ENCODE assay signal across 16 cellular contexts in the genomic region with DNA sequence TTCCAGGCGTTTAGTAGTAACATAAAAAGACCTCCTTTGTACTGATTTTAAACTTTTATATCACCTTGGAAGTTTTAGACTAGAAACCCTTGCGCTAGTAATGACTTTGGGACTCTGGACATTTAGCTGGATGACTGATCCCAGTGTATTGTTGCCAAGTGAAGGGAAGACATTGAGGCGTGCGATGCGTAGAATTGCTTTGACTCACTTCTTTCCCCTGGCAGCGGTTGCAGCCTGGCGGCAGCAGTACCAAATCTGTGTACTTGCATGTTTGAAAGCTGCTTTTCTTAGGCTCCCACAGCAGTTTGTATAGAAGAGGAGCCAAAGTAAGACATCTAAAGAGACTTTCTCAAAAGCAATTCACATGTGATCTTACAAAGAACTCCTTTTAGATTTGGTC.
DNase-seq lines count a peak whose midpoint lies in the region; ATAC-seq lines count a peak whose summit lies in the region.
"Had no signal": no experiment of that assay in that cellular context is flagged by ENCODE, and none has a peak within 500 bp of the region (broad histone marks: within the 10 kb centered on the region; RNA-seq: fewer than 3 reads in every experiment).

No MANE protein-coding gene starts in this region.

- no peaks in the 10 kb centered on the region for H3K9me3 Mint-ChIP-seq in activated T-helper 17 cell treated with anti-CD3 and anti-CD28 coated beads, Interleukin-2, amount 50 U/mL, for 72 hours
- H3K9me3 Mint-ChIP-seq: stimulated activated effector memory CD8-positive, alpha-beta T cell treated with anti-CD3 and anti-CD28 coated beads, Interleukin-12 subunit alpha, Interleukin-12 subunit beta, amount 100 ng/mL, for 72 hours had no signal

- no peak overlapping the region for H3K4me3 Mint-ChIP-seq in activated T-helper 17 cell treated with anti-CD3 and anti-CD28 coated beads, Interleukin-2, amount 50 U/mL, for 72 hours
- H3K4me3 Mint-ChIP-seq: stimulated activated effector memory CD8-positive, alpha-beta T cell treated with anti-CD3 and anti-CD28 coated beads, Interleukin-12 subunit alpha, Interleukin-12 subunit beta, amount 100 ng/mL, for 72 hours had no signal

- H3K36me3 Mint-ChIP-seq in activated T-helper 17 cell treated with anti-CD3 and anti-CD28 coated beads, Interleukin-2, amount 50 U/mL, for 72 hours (ENCODE audit: low read depth) = no peaks in the 10 kb centered on the region
- H3K36me3 Mint-ChIP-seq: stimulated activated effector memory CD8-positive, alpha-beta T cell treated with anti-CD3 and anti-CD28 coated beads, Interleukin-12 subunit alpha, Interleukin-12 subunit beta, amount 100 ng/mL, for 72 hours had no signal

- DNase-seq in glomerular visceral epithelial cell (ENCODE audit: extremely low spot score) = peak; percentile 48
- DNase-seq in retina = peak; percentile 17
- no peak for DNase-seq in NCI-H2196 treated with DMSO at 0.1 percent for 48 hours (lab: John Stamatoyannopoulos, UW; ENCODE audit: unreplicated experiment)
- DNase-seq in stimulated activated CD4-positive, alpha-beta T cell treated with anti-CD3 and anti-CD28 coated beads, Interleukin-2, amount 100 ng/mL, for 24 hours = no peak
- no peak for DNase-seq in GM19240 (ENCODE audit: insufficient read length, low spot score)
- no peak for DNase-seq in NCI-H510A (lab: John Stamatoyannopoulos, UW)
- DNase-seq: activated CD4-positive, alpha-beta T cell treated with anti-CD3 and anti-CD28 coated beads, Interleukin-2, amount 50 U/mL, for 48 hours; activated effector memory CD4-positive, alpha-beta T cell treated with anti-CD3 and anti-CD28 coated beads, Interleukin-2, amount 50 U/mL, for 16 hours; AML-193; left ventricle myocardium inferior; NCI-H2081; pancreas; stimulated activated CD4-positive, alpha-beta T cell treated with anti-CD3 and anti-CD28 coated beads, Interleukin-1b, Interleukin-23, amount 100 ng/mL, for 48 hours had no signal

- H3K4me1 Mint-ChIP-seq in activated T-helper 17 cell treated with anti-CD3 and anti-CD28 coated beads, Interleukin-2, amount 50 U/mL, for 72 hours = peaks cover 6% of the 10 kb centered on the region
- H3K4me1 Mint-ChIP-seq: stimulated activated effector memory CD8-positive, alpha-beta T cell treated with anti-CD3 and anti-CD28 coated beads, Interleukin-12 subunit alpha, Interleukin-12 subunit beta, amount 100 ng/mL, for 72 hours had no signal

- H3K27ac Mint-ChIP-seq in activated T-helper 17 cell treated with anti-CD3 and anti-CD28 coated beads, Interleukin-2, amount 50 U/mL, for 72 hours = peak overlapping the region; percentile 22
- H3K27ac Mint-ChIP-seq: stimulated activated effector memory CD8-positive, alpha-beta T cell treated with anti-CD3 and anti-CD28 coated beads, Interleukin-12 subunit alpha, Interleukin-12 subunit beta, amount 100 ng/mL, for 72 hours had no signal

- no peaks in the 10 kb centered on the region for H3K27me3 Mint-ChIP-seq in activated T-helper 17 cell treated with anti-CD3 and anti-CD28 coated beads, Interleukin-2, amount 50 U/mL, for 72 hours

- ATAC-seq in GM19324 (IDR thresholded peaks at IDR 0.05; ENCODE audit: low FRiP score, unreplicated experiment) = peak; percentile 10
- no peak for ATAC-seq in activated T-helper 17 cell treated with anti-CD3 and anti-CD28 coated beads, Interleukin-2, amount 50 U/mL, for 72 hours (replicated peaks)
- ATAC-seq: pancreas; stimulated activated effector memory CD8-positive, alpha-beta T cell treated with anti-CD3 and anti-CD28 coated beads, Interleukin-12 subunit alpha, Interleukin-12 subunit beta, amount 100 ng/mL, for 72 hours had no signal

Comparison
In these comparisons a context has a peak if more than half of its experiments do, and no peak if none do; other contexts are left out.
1. DNase-seq: peak in glomerular visceral epithelial cell (single experiment) and retina (single experiment); none in NCI-H2196 treated with DMSO at 0.1 percent for 48 hours (single experiment), stimulated activated CD4-positive, alpha-beta T cell treated with anti-CD3 and anti-CD28 coated beads, Interleukin-2, amount 100 ng/mL, for 24 hours (0 of 2), GM19240 (single experiment) and NCI-H510A (single experiment).